ENCODE assay signal across 10 cellular contexts in genomic region chr1:24920155-24920925, GRCh38. TPM values are rescaled to one million over a fixed set of nuclear protein-coding genes. Genes with fewer than 3 reads are reported as not detected.
DNase-seq lines count a peak whose midpoint lies in the region; ATAC-seq, FAIRE-seq and TF ChIP-seq lines count a peak whose summit lies in the region.
"Had no signal": no experiment of that assay in that cellular context is flagged by ENCODE, and none has a peak within 500 bp of the region (broad histone marks: within the 10 kb centered on the region; RNA-seq: fewer than 3 reads in every experiment).

No MANE protein-coding gene starts in this region.

- peak overlapping the region; percentile 59 for H3K4me3 ChIP-seq in ACC112 (ENCODE audit: low read depth, low read length)

- TF ChIP-seq POLR2A in GM12891 (IDR thresholded peaks at IDR 0.05; ENCODE audit: low read depth, low read length), result no peak

- no peaks in the 10 kb centered on the region for H3K4me1 ChIP-seq in ACC112 (ENCODE audit: control insufficient read depth, insufficient read depth, low read length, unreplicated experiment)
- H3K4me1 ChIP-seq: Caco-2 had no signal

- H3K36me3 Mint-ChIP-seq in activated T-cell treated with anti-CD3 and anti-CD28 coated beads, Interleukin-2, amount 50 U/mL, for 4 hours (ENCODE audit: insufficient read depth), result peaks cover 45% of the 10 kb centered on the region
- H3K36me3 Mint-ChIP-seq in naive B cell (peaks cover 10 to 12% of the 10 kb centered on the region in 2 donors), CD14-positive monocyte (peaks cover 45 to 77% of the 10 kb centered on the region in 2 donors)

- H3K27me3 Mint-ChIP-seq in activated T-cell treated with anti-CD3 and anti-CD28 coated beads, Interleukin-2, amount 50 U/mL, for 4 hours (ENCODE audit: low read depth), result no peaks in the 10 kb centered on the region
- H3K27me3 Mint-ChIP-seq in naive B cell (no peaks in the 10 kb centered on the region), CD14-positive monocyte (ENCODE audit: low read depth in 3 of 3) (peaks cover 2 to 3% (median 3%) of the 10 kb centered on the region in 3 donors)

- H2AFZ ChIP-seq in ACC112 (ENCODE audit: low read length, unreplicated experiment), result peak overlapping the region; percentile 59

- H3K36me3 ChIP-seq in ACC112 (ENCODE audit: insufficient read depth, low read length), result no peaks in the 10 kb centered on the region

- peaks cover 84% of the 10 kb centered on the region for H3K4me1 Mint-ChIP-seq in activated T-cell treated with anti-CD3 and anti-CD28 coated beads, Interleukin-2, amount 50 U/mL, for 4 hours (ENCODE audit: low read depth)
- H3K4me1 Mint-ChIP-seq in naive B cell (peaks cover 39 to 61% (median 51%) of the 10 kb centered on the region in 3 donors), CD14-positive monocyte (peaks cover 6% of the 10 kb centered on the region)

- no peaks in the 10 kb centered on the region for H3K9me3 Mint-ChIP-seq in activated T-cell treated with anti-CD3 and anti-CD28 coated beads, Interleukin-2, amount 50 U/mL, for 4 hours
- H3K9me3 Mint-ChIP-seq in naive B cell (no peaks in the 10 kb centered on the region), CD14-positive monocyte (no peaks in the 10 kb centered on the region)

- H3K79me2 ChIP-seq in ACC112 (ENCODE audit: control insufficient read depth, insufficient read depth, low read length, unreplicated experiment), result no peaks in the 10 kb centered on the region

- no peak for DNase-seq in GM12891 (ENCODE audit: insufficient read length, low spot score)
- peak; percentile 37 for DNase-seq in activated T-cell treated with anti-CD3 and anti-CD28 coated beads, Interleukin-2, amount 50 U/mL, for 4 hours
- DNase-seq in naive B cell, result no peak
- DNase-seq in NCI-H1417 treated with DMSO at 0.1 percent for 48 hours (lab: John Stamatoyannopoulos, UW), result no peak
- no peak for DNase-seq in CD14-positive monocyte (ENCODE audit: low spot score)
- DNase-seq in cerebellum (ENCODE audit: low spot score), result no peak
- DNase-seq: Caco-2, OCI-M1 had no signal

- peak overlapping the region in 5 of 6 donors; percentile 14 to 76 (median 32) for H3K27ac Mint-ChIP-seq in naive B cell
- H3K27ac Mint-ChIP-seq in CD14-positive monocyte, result no peak overlapping the region

- H3K4me3 Mint-ChIP-seq in activated T-cell treated with anti-CD3 and anti-CD28 coated beads, Interleukin-2, amount 50 U/mL, for 4 hours, result peak overlapping the region; percentile 69
- H3K4me3 Mint-ChIP-seq in naive B cell, result no peak overlapping the region
- H3K4me3 Mint-ChIP-seq in CD14-positive monocyte, result no peak overlapping the region

- intact Hi-C loops in CD14-positive monocyte (cut with micrococcal nuclease), result no loop called here

- ATAC-seq in activated T-cell treated with anti-CD3 and anti-CD28 coated beads, Interleukin-2, amount 50 U/mL, for 4 hours, result peak; percentile 24 to 39
- ATAC-seq in naive B cell (ENCODE audit: low read depth in 2 of 2), result no peak
- no peak for ATAC-seq in GM21390 (IDR thresholded peaks at IDR 0.05; ENCODE audit: unreplicated experiment)

- peak; percentile 82 for FAIRE-seq in GM12891 (lab: Jason Lieb, UNC)

- peaks cover 10% of the 10 kb centered on the region for H3K27me3 ChIP-seq in ACC112 (ENCODE audit: insufficient read depth, low read length)

- no peak for TF ChIP-seq CTCF in CD14-positive monocyte (IDR thresholded peaks at IDR 0.05)

- H3K27ac ChIP-seq in ACC112 (ENCODE audit: low read depth, low read length), result no peak overlapping the region

TF ChIP-seq in GM12891, 5 proteins besides CTCF, POLR2A, EP300 and RAD21:
- 0 out of 2 replicates have a peak, but pooled peaks have one; percentile 10 for TF ChIP-seq POLR2AphosphoS5 (IDR thresholded peaks at IDR 0.05; ENCODE audit: low read depth, low read length)
- TF ChIP-seq SPI1 (IDR thresholded peaks at IDR 0.05; ENCODE audit: low read depth, low read length), result no peak
- no peak for TF ChIP-seq POU2F2 (IDR thresholded peaks at IDR 0.05; ENCODE audit: low read depth, low read length)

RNA-seq across cellular contexts. Expression of gene RUNX3, which starts 9.7 kb away (rescaled TPM):
- polyA plus RNA-seq in GM12891 (2012; ENCODE audit: low read depth, missing spikeins), result 82.2 TPM
- total RNA-seq in activated T-cell treated with anti-CD3 and anti-CD28 coated beads, Interleukin-2, amount 50 U/mL, for 4 hours, result 100 to 1,000 TPM; 236 to 264 (median 258) TPM
- 10 to 100 TPM; 14.7 to 28.7 (median 18.2) TPM for polyA plus RNA-seq in naive B cell (ENCODE audit: low read depth in 6 of 6)
- polyA plus RNA-seq in CD14-positive monocyte, result 1 to 10 TPM; 4.4 to 6.7 TPM
- total RNA-seq in cerebellum, result not detected

Comparison
In these comparisons a context has a peak if more than half of its experiments do, and no peak if none do; other contexts are left out.
1. ATAC-seq: peak in activated T-cell treated with anti-CD3 and anti-CD28 coated beads, Interleukin-2, amount 50 U/mL, for 4 hours (2 of 2); none in naive B cell (0 of 2) and GM21390 (single experiment).
2. H3K27ac Mint-ChIP-seq: peak in naive B cell (5 of 6); none in CD14-positive monocyte (0 of 7).
3. RNA of gene RUNX3, which starts 9.7 kb away (total RNA-seq): 236 to 264 TPM in activated T-cell treated with anti-CD3 and anti-CD28 coated beads, Interleukin-2, amount 50 U/mL, for 4 hours; not detected in cerebellum (single experiment); every median in the first group is over 100 times any median in the second.